ENCODE assay signal across 21 cellular contexts in genomic region chr3:112392393-112393359, GRCh38. TPM values are rescaled to one million over a fixed set of nuclear protein-coding genes. Genes with fewer than 3 reads are reported as not detected.
DNase-seq lines count a peak whose midpoint lies in the region; ATAC-seq and TF ChIP-seq lines count a peak whose summit lies in the region.
"Had no signal": no experiment of that assay in that cellular context is flagged by ENCODE, and none has a peak within 500 bp of the region (broad histone marks: within the 10 kb centered on the region; RNA-seq: fewer than 3 reads in every experiment).

No MANE protein-coding gene starts in this region.

- peaks cover 5% of the 10 kb centered on the region for H3K9me3 Mint-ChIP-seq in activated T-cell treated with anti-CD3 and anti-CD28 coated beads, Interleukin-2, amount 50 U/mL, for 4 hours

- no peaks in the 10 kb centered on the region for H3K27me3 ChIP-seq in brain microvascular endothelial cell (replicated peaks)
- H3K27me3 ChIP-seq in mesenchymal stem cell (ENCODE audit: control insufficient read depth in 1 of 2, insufficient read depth in 1 of 2, low read length in 2 of 2) = no peaks in the 10 kb centered on the region
- H3K27me3 ChIP-seq: heart left ventricle had no signal

- no peak overlapping the region for H4K91ac ChIP-seq in mesenchymal stem cell (ENCODE audit: low read length)

- no peaks in the 10 kb centered on the region for H3K79me1 ChIP-seq in mesenchymal stem cell (replicated peaks; ENCODE audit: low read length, poor library complexity, severe bottlenecking)

- H3K14ac ChIP-seq in mesenchymal stem cell (ENCODE audit: low read length in 2 of 2) = no peak overlapping the region

- no peak for TF ChIP-seq CTCF in brain microvascular endothelial cell (IDR thresholded peaks at IDR 0.05; ENCODE audit: low read depth, low read length, missing control alignments)

- no peak overlapping the region for H3K4me3 Mint-ChIP-seq in activated T-cell treated with anti-CD3 and anti-CD28 coated beads, Interleukin-2, amount 50 U/mL, for 4 hours
- H3K4me3 Mint-ChIP-seq: CD4-positive, alpha-beta T cell; IgD-negative memory B cell had no signal

- no peak overlapping the region for H3K23ac ChIP-seq in mesenchymal stem cell (ENCODE audit: low read length in 2 of 2)

- 90% methylated on average over 3 of the region's 6 CpGs for WGBS in mesenchymal stem cell

- H3K9me3 ChIP-seq in mesenchymal stem cell (ENCODE audit: control insufficient read depth, low read length) = peaks cover 4% of the 10 kb centered on the region

- no peak for DNase-seq in activated T-cell treated with anti-CD3 and anti-CD28 coated beads, Interleukin-2, amount 50 U/mL, for 4 hours
- DNase-seq in activated T-cell treated with anti-CD3 and anti-CD28 coated beads, Interleukin-2, amount 50 U/mL, for 1 hour = no peak
- DNase-seq in brain microvascular endothelial cell = no peak
- no peak for DNase-seq in mesenchymal stem cell
- DNase-seq in left cardiac atrium = no peak
- no peak for DNase-seq in NCI-H526 (lab: John Stamatoyannopoulos, UW)
- DNase-seq in DMS79 treated with DMSO at 0.1 percent for 48 hours (lab: John Stamatoyannopoulos, UW) = no peak
- DNase-seq: ACHN; CD4-positive, alpha-beta T cell; DMS53; effector CD4-positive, alpha-beta T cell; heart left ventricle; naive B cell; NCI-H1694; NCI-H2227 treated with DMSO at 0.1 percent for 48 hours; stimulated activated CD4-positive, alpha-beta T cell treated with anti-CD3 and anti-CD28 coated beads, Interleukin-4, amount 100 ng/mL, for 4 hours; T1000 had no signal

- ATAC-seq in activated T-cell treated with anti-CD3 and anti-CD28 coated beads, Interleukin-2, amount 50 U/mL, for 4 hours = peak; percentile 30 to 52
- ATAC-seq in left cardiac atrium = no peak
- ATAC-seq: Panc1 had no signal

- H3K9ac ChIP-seq in mesenchymal stem cell (ENCODE audit: low read length) = no peak overlapping the region

- H2AK5ac ChIP-seq in mesenchymal stem cell (ENCODE audit: low read length, severe bottlenecking) = no peak overlapping the region

- no peaks in the 10 kb centered on the region for H3K36me3 Mint-ChIP-seq in activated T-cell treated with anti-CD3 and anti-CD28 coated beads, Interleukin-2, amount 50 U/mL, for 4 hours (ENCODE audit: insufficient read depth)
- H3K36me3 Mint-ChIP-seq: IgD-negative memory B cell had no signal

- in situ Hi-C loops in brain microvascular endothelial cell (cut with HindIII; ENCODE audit: low pct_ligation_motif_present, low sequenced_read_pairs) = no loop called here

- H3K4ac ChIP-seq in mesenchymal stem cell (ENCODE audit: low read depth in 1 of 2, low read length in 2 of 2) = no peak overlapping the region

- peaks cover 4% of the 10 kb centered on the region for H3K4me1 ChIP-seq in mesenchymal stem cell (ENCODE audit: control insufficient read depth, insufficient read depth, low read depth, low read length)

- H3K27ac ChIP-seq in brain microvascular endothelial cell (peak overlapping the region; percentile 99), mesenchymal stem cell (ENCODE audit: low read length, poor library complexity, severe bottlenecking) (peak overlapping the region; percentile 17), temporal lobe (ENCODE audit: low read depth, low read length) (peak overlapping the region; percentile 51)

- H3K18ac ChIP-seq in mesenchymal stem cell (ENCODE audit: low read depth in 1 of 2, low read length in 2 of 2) = no peak overlapping the region

- H2BK15ac ChIP-seq in mesenchymal stem cell (ENCODE audit: low read depth, poor library complexity, severe bottlenecking) = no peak overlapping the region

- H2BK120ac ChIP-seq in mesenchymal stem cell (ENCODE audit: low read depth, low read length) = no peak overlapping the region

- intact Hi-C loops in left cardiac atrium (cut with DNase I) = no loop called here

- H3K36me3 ChIP-seq in brain microvascular endothelial cell (replicated peaks) = no peaks in the 10 kb centered on the region
- H3K36me3 ChIP-seq in mesenchymal stem cell (ENCODE audit: control insufficient read depth in 1 of 2, insufficient read depth in 2 of 2, low read depth in 1 of 2, low read length in 2 of 2) = no peaks in the 10 kb centered on the region
- H3K36me3 ChIP-seq: heart left ventricle had no signal

- H3K4me3 ChIP-seq in brain microvascular endothelial cell (ENCODE audit: low read depth, low read length) (no peak overlapping the region), mesenchymal stem cell (ENCODE audit: insufficient read depth in 1 of 2, low read depth in 1 of 2, low read length in 2 of 2) (no peak overlapping the region)
- H3K4me3 ChIP-seq: heart left ventricle, lung had no signal

- no peak overlapping the region for H2BK12ac ChIP-seq in mesenchymal stem cell (ENCODE audit: low read length in 2 of 2)

- no peak overlapping the region for H2AFZ ChIP-seq in mesenchymal stem cell (ENCODE audit: low read depth, low read length)

- peaks cover 30% of the 10 kb centered on the region for H3K4me1 Mint-ChIP-seq in activated T-cell treated with anti-CD3 and anti-CD28 coated beads, Interleukin-2, amount 50 U/mL, for 4 hours (ENCODE audit: low read depth)

- no peak overlapping the region for H4K8ac ChIP-seq in mesenchymal stem cell (ENCODE audit: low read length)

- H3K4me2 ChIP-seq in mesenchymal stem cell (ENCODE audit: low read length, poor library complexity, severe bottlenecking) = no peak overlapping the region

- H3K27me3 Mint-ChIP-seq in activated T-cell treated with anti-CD3 and anti-CD28 coated beads, Interleukin-2, amount 50 U/mL, for 4 hours (ENCODE audit: low read depth) = no peaks in the 10 kb centered on the region
- H3K27me3 Mint-ChIP-seq: CD4-positive, alpha-beta T cell; IgD-negative memory B cell; naive B cell had no signal

- H2BK5ac ChIP-seq in mesenchymal stem cell (ENCODE audit: low read depth, low read length, poor library complexity, severe bottlenecking) = no peak overlapping the region

RNA-seq across cellular contexts. Expression of gene CD200, which starts 59.7 kb away (rescaled TPM):
- 100 to 1,000 TPM; 100 to 125 (median 109) TPM for total RNA-seq in activated T-cell treated with anti-CD3 and anti-CD28 coated beads, Interleukin-2, amount 50 U/mL, for 4 hours
- 0.26 TPM for polyA plus RNA-seq in mesenchymal stem cell (2013, experiment 1 of 2)
- polyA plus RNA-seq in mesenchymal stem cell (2013, experiment 2 of 2) = 0.23 TPM
- total RNA-seq in temporal lobe = 46.2 TPM
- 1 to 10 TPM; 5.8 to 6.7 TPM for total RNA-seq in left cardiac atrium

Comparison
In these comparisons a context has a peak if more than half of its experiments do, and no peak if none do; other contexts are left out.
1. ATAC-seq: peak in activated T-cell treated with anti-CD3 and anti-CD28 coated beads, Interleukin-2, amount 50 U/mL, for 4 hours (2 of 2); none in left cardiac atrium (0 of 2).
2. H3K27ac ChIP-seq: peak in every context shown above with its lines; median percentile 99 in brain microvascular endothelial cell; 51 in temporal lobe; 17 in mesenchymal stem cell.